In the genomic region with DNA sequence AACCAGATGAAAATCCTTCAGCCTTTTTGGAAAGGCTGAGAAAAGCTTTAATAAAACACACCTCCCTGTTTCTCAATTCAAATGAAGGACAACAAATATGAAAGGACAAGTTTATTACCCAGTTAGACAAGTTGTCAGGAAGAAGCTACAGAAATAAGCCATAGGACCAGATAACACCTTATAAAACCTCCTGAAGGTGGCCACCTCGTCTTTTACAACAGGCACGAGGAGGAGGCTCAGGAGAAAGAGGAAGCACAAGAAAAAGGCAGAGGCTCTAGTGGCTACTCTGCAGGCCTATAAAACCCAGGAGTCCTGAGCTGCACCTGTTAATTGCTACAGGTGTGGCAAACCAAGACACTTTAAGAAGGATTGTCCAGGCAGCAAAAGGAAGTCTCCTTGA, we compare ENCODE assay signal across 11 cellular contexts.
"Had no signal": no experiment of that assay in that cellular context is flagged by ENCODE, and none has a peak within 500 bp of the region (broad histone marks: within the 10 kb centered on the region; RNA-seq: fewer than 3 reads in every experiment).

No MANE protein-coding gene starts in this region.

- H3K27me3 Mint-ChIP-seq: activated naive CD4-positive, alpha-beta T cell treated with anti-CD3 and anti-CD28 coated beads, Interleukin-2, amount 10 ng/mL, durations not matched to agents 7 days and 5 days; naive thymus-derived CD4-positive, alpha-beta T cell had no signal

- H3K27ac ChIP-seq: adrenal gland, colonic mucosa, parathyroid adenoma had no signal

- H3K36me3 ChIP-seq: adrenal gland, colonic mucosa had no signal

- H3K9me3 ChIP-seq: adrenal gland, colonic mucosa had no signal

- H3K4me1 ChIP-seq: adrenal gland, colonic mucosa, parathyroid adenoma had no signal

- H3K4me3 Mint-ChIP-seq: activated naive CD4-positive, alpha-beta T cell treated with anti-CD3 and anti-CD28 coated beads, Interleukin-2, amount 10 ng/mL, durations not matched to agents 7 days and 5 days; naive thymus-derived CD4-positive, alpha-beta T cell had no signal

- H3K9ac ChIP-seq: parathyroid adenoma had no signal

- DNase-seq: activated CD4-positive, alpha-beta T cell treated with anti-CD3 and anti-CD28 coated beads, Interleukin-2, amount 50 U/mL, for 1 hour; activated naive CD4-positive, alpha-beta T cell treated with anti-CD3 and anti-CD28 coated beads, Interleukin-2, amount 10 ng/mL, durations not matched to agents 7 days and 5 days; adrenal gland; colonic mucosa; effector CD4-positive, alpha-beta T cell; foreskin melanocyte; head of caudate nucleus; mammary epithelial cell; naive thymus-derived CD4-positive, alpha-beta T cell had no signal

- H3K27me3 ChIP-seq: adrenal gland, colonic mucosa had no signal

- H3K27ac Mint-ChIP-seq: activated naive CD4-positive, alpha-beta T cell treated with anti-CD3 and anti-CD28 coated beads, Interleukin-2, amount 10 ng/mL, durations not matched to agents 7 days and 5 days; activated T-helper 2 cell treated with anti-CD3 and anti-CD28 coated beads, Interferon-gamma antibody, Interleukin-2, Interleukin-4, amounts not matched to agents 10 μg/mL and 5 μg/mL and 100 μg/mL, durations not matched to agents 14 hours and 24 hours and 36 hours; naive thymus-derived CD4-positive, alpha-beta T cell had no signal

- H3K4me1 Mint-ChIP-seq: activated naive CD4-positive, alpha-beta T cell treated with anti-CD3 and anti-CD28 coated beads, Interleukin-2, amount 10 ng/mL, durations not matched to agents 7 days and 5 days; naive thymus-derived CD4-positive, alpha-beta T cell had no signal

- ATAC-seq: naive thymus-derived CD4-positive, alpha-beta T cell had no signal

- H3K36me3 Mint-ChIP-seq: activated naive CD4-positive, alpha-beta T cell treated with anti-CD3 and anti-CD28 coated beads, Interleukin-2, amount 10 ng/mL, durations not matched to agents 7 days and 5 days had no signal

- H3K4me3 ChIP-seq: adrenal gland, colonic mucosa had no signal
